ENCODE assay signal across 8 cellular contexts in genomic region chr11:353315-353857, GRCh38. TPM values are rescaled to one million over a fixed set of nuclear protein-coding genes. Genes with fewer than 3 reads are reported as not detected.
DNase-seq lines count a peak whose midpoint lies in the region; ATAC-seq, FAIRE-seq and TF ChIP-seq lines count a peak whose summit lies in the region.

No MANE protein-coding gene starts in this region.

- H3K9me3 ChIP-seq in Loucy (ENCODE audit: insufficient read depth, low read depth, low read length) (no peaks in the 10 kb centered on the region), endothelial cell of umbilical vein (replicated peaks; ENCODE audit: control insufficient read depth, insufficient read depth, low read length) (no peaks in the 10 kb centered on the region)

- H4K20me1 ChIP-seq in Loucy (ENCODE audit: insufficient read depth, low read length, poor library complexity, severe bottlenecking), result no peaks in the 10 kb centered on the region
- H4K20me1 ChIP-seq in endothelial cell of umbilical vein (replicated peaks; ENCODE audit: control insufficient read depth, extremely low read depth, insufficient read depth, low read length), result no peaks in the 10 kb centered on the region

- ATAC-seq in GM19467 (IDR thresholded peaks at IDR 0.05; ENCODE audit: unreplicated experiment), result no peak
- ATAC-seq in HG02610 (IDR thresholded peaks at IDR 0.05; ENCODE audit: unreplicated experiment), result no peak
- ATAC-seq in GM21619 (IDR thresholded peaks at IDR 0.05; ENCODE audit: unreplicated experiment), result no peak

- no peaks in the 10 kb centered on the region for H3K9me2 ChIP-seq in Loucy (replicated peaks; ENCODE audit: low read depth, low read length)

- POLR2A ChIA-PET in endothelial cell of umbilical vein (lab: Charles Lee), result interaction anchor here (0.5 kb wide), 1 partner anchor 86 kb away, joined by 5 read pairs; no protein-coding TSS in a partner anchor

- H3K9me1 ChIP-seq in endothelial cell of umbilical vein (replicated peaks; ENCODE audit: control insufficient read depth, extremely low read depth, insufficient read depth, low read length), result no peaks in the 10 kb centered on the region

- H3K4me3 ChIP-seq in ACC112 (ENCODE audit: low read depth, low read length), result no peak overlapping the region
- no peak overlapping the region for H3K4me3 ChIP-seq in Loucy (ENCODE audit: low read length, poor library complexity, severe bottlenecking)
- H3K4me3 ChIP-seq in endothelial cell of umbilical vein (replicated peaks in 1 of 3; ENCODE audit: insufficient read depth in 1 of 3, low read depth in 1 of 3, low read length in 3 of 3), result no peak overlapping the region

- FAIRE-seq in endothelial cell of umbilical vein (lab: Jason Lieb, UNC), result no peak
- no peak for FAIRE-seq in GM12891 (lab: Jason Lieb, UNC)

- H3F3A ChIP-seq in Loucy (ENCODE audit: low read depth), result peaks cover 29% of the 10 kb centered on the region

- H2AFZ ChIP-seq in ACC112 (ENCODE audit: low read length, unreplicated experiment) (peak overlapping the region; percentile 65), Loucy (ENCODE audit: low read length) (no peak overlapping the region), endothelial cell of umbilical vein (ENCODE audit: low read depth, low read length) (peak overlapping the region; percentile 85)

- H3K4me1 ChIP-seq in ACC112 (ENCODE audit: control insufficient read depth, insufficient read depth, low read length, unreplicated experiment) (peaks cover 25% of the 10 kb centered on the region), Loucy (ENCODE audit: insufficient read depth, low read length, poor library complexity, severe bottlenecking) (peaks cover 62% of the 10 kb centered on the region), endothelial cell of umbilical vein (ENCODE audit: control insufficient read depth, extremely low read depth, insufficient read depth, low read length) (peaks cover 8% of the 10 kb centered on the region)

- DNase-seq in endothelial cell of umbilical vein (ENCODE audit: low read depth, low spot score) (peak; percentile 49), myocyte (ENCODE audit: low read depth) (peak; percentile 85), GM12891 (ENCODE audit: insufficient read length, low spot score) (no peak)

- CTCF ChIA-PET in endothelial cell of umbilical vein (lab: Charles Lee), result no interaction called here

- H3K27ac ChIP-seq in ACC112 (ENCODE audit: low read depth, low read length), result peak overlapping the region; percentile 92
- H3K27ac ChIP-seq in endothelial cell of umbilical vein (ENCODE audit: insufficient read depth, low read depth, low read length), result no peak overlapping the region

- H3K36me3 ChIP-seq in ACC112 (ENCODE audit: insufficient read depth, low read length) (peaks cover 12% of the 10 kb centered on the region; the same call in 1 of the 2 replicates), Loucy (ENCODE audit: insufficient read depth, low read length) (no peaks in the 10 kb centered on the region), endothelial cell of umbilical vein (ENCODE audit: control insufficient read depth in 2 of 2, extremely low read depth in 1 of 2, insufficient read depth in 2 of 2, low read length in 2 of 2) (no peaks in the 10 kb centered on the region)

- H3K27me3 ChIP-seq in ACC112 (ENCODE audit: insufficient read depth, low read length) (no peaks in the 10 kb centered on the region), Loucy (ENCODE audit: insufficient read depth, low read length, poor library complexity, severe bottlenecking) (no peaks in the 10 kb centered on the region), endothelial cell of umbilical vein (ENCODE audit: control insufficient read depth in 2 of 2, insufficient read depth in 2 of 2, low read length in 2 of 2) (no peaks in the 10 kb centered on the region)

- no TSS peak for BruUV-seq in endothelial cell of umbilical vein (replicated peaks; lab: Mats Ljungman, UMichigan)

- no peaks in the 10 kb centered on the region for H3K79me2 ChIP-seq in ACC112 (ENCODE audit: control insufficient read depth, insufficient read depth, low read length, unreplicated experiment)
- peaks cover 12% of the 10 kb centered on the region; the same call in 1 of the 2 replicates for H3K79me2 ChIP-seq in Loucy (ENCODE audit: insufficient read depth, low read length)
- no peaks in the 10 kb centered on the region for H3K79me2 ChIP-seq in endothelial cell of umbilical vein (ENCODE audit: control insufficient read depth, insufficient read depth, low read length)

- dilution Hi-C loops in endothelial cell of umbilical vein (cut with MboI; ENCODE audit: extremely low pct_ligation_motif_present, low sequenced_read_pairs), result no loop called here

- TF ChIP-seq CTCF in Loucy (conservative IDR thresholded peaks at IDR 0.05; ENCODE audit: low read length), result no peak
- TF ChIP-seq CTCF in endothelial cell of umbilical vein (IDR thresholded peaks at IDR 0.05; ENCODE audit: extremely low read depth in 1 of 2, insufficient read depth in 1 of 2, low read depth in 1 of 2, low read length in 2 of 2), result no peak

- no peak for TF ChIP-seq POLR2A in endothelial cell of umbilical vein (IDR thresholded peaks at IDR 0.05; ENCODE audit: low read depth, low read length)
- TF ChIP-seq POLR2A in GM12891 (IDR thresholded peaks at IDR 0.05; ENCODE audit: low read depth, low read length), result no peak

- H3K9ac ChIP-seq in Loucy (ENCODE audit: low read depth, low read length, poor library complexity, severe bottlenecking) (peak overlapping the region; percentile 96), endothelial cell of umbilical vein (replicated peaks; ENCODE audit: extremely low read depth, insufficient read depth, low read length) (no peak overlapping the region)

- peak overlapping the region; percentile 18 for H3K4me2 ChIP-seq in Loucy (ENCODE audit: low read depth, low read length, poor library complexity, severe bottlenecking)
- no peak overlapping the region for H3K4me2 ChIP-seq in endothelial cell of umbilical vein (ENCODE audit: insufficient read depth, low read length)

- intact Hi-C loops in endothelial cell of umbilical vein (cut with micrococcal nuclease), result no loop called here

RNA-seq across cellular contexts. Expression of gene B4GALNT4, which starts 15.9 kb away (rescaled TPM):
- total RNA-seq in endothelial cell of umbilical vein, result 5.2 and 9.6 TPM in 2 replicates
- polyA plus RNA-seq in endothelial cell of umbilical vein, result 7.9 and 9.2 TPM in 2 replicates
- polyA plus RNA-seq in endothelial cell of umbilical vein (2011; cell fraction: cytosol; rRNA removed), result 2.9 and 4.5 TPM in 2 replicates
- polyA plus RNA-seq in endothelial cell of umbilical vein (2011; cell fraction: nucleus; rRNA removed), result 30.5 and 34.8 TPM in 2 replicates
- 6.4 and 10.6 TPM in 2 replicates for polyA plus RNA-seq in endothelial cell of umbilical vein (2012)
- polyA minus RNA-seq in endothelial cell of umbilical vein, result 1.5 and 3.3 TPM in 2 replicates
- not detected for polyA minus RNA-seq in endothelial cell of umbilical vein (2011; cell fraction: cytosol; rRNA and poly(A)+ RNA removed)
- 1.1 and 7.5 TPM in 2 replicates for polyA minus RNA-seq in endothelial cell of umbilical vein (2011; cell fraction: nucleus; rRNA and poly(A)+ RNA removed)
- total RNA-seq in myocyte, result 0.40 and 1.3 TPM in 2 replicates
- 0.15 TPM for polyA plus RNA-seq in myocyte (2012)
- polyA plus RNA-seq in GM12891 (2012; ENCODE audit: low read depth, missing spikeins), result 0.22 TPM

RNA-seq across cellular contexts. Expression of gene IFITM3, which starts 32.7 kb away (rescaled TPM):
- total RNA-seq in endothelial cell of umbilical vein (323 and 416 TPM in 2 replicates), myocyte (33.1 and 57.7 TPM in 2 replicates)
- 950 and 1,150 TPM in 2 replicates for polyA plus RNA-seq in endothelial cell of umbilical vein
- polyA plus RNA-seq in endothelial cell of umbilical vein (2011; cell fraction: cytosol; rRNA removed), result 508 and 687 TPM in 2 replicates
- polyA plus RNA-seq in endothelial cell of umbilical vein (2011; cell fraction: nucleus; rRNA removed), result 108 and 156 TPM in 2 replicates
- 954 and 1,155 TPM in 2 replicates for polyA plus RNA-seq in endothelial cell of umbilical vein (2012)
- polyA minus RNA-seq in endothelial cell of umbilical vein, result 307 and 358 TPM in 2 replicates
- polyA minus RNA-seq in endothelial cell of umbilical vein (2011; cell fraction: cytosol; rRNA and poly(A)+ RNA removed), result 507 TPM
- 50.7 and 85.4 TPM in 2 replicates for polyA minus RNA-seq in endothelial cell of umbilical vein (2011; cell fraction: nucleus; rRNA and poly(A)+ RNA removed)
- polyA plus RNA-seq in myocyte (2012), result 352 TPM
- polyA plus RNA-seq in GM12891 (2012; ENCODE audit: low read depth, missing spikeins), result 18.7 TPM

RNA-seq across cellular contexts. Expression of gene IFITM1, which starts 39.5 kb away (rescaled TPM):
- 4.0 and 11.5 TPM in 2 replicates for total RNA-seq in endothelial cell of umbilical vein
- 24.6 and 34.1 TPM in 2 replicates for polyA plus RNA-seq in endothelial cell of umbilical vein
- 16.0 and 16.3 TPM in 2 replicates for polyA plus RNA-seq in endothelial cell of umbilical vein (2011; cell fraction: cytosol; rRNA removed)
- 3.6 and 5.7 TPM in 2 replicates for polyA plus RNA-seq in endothelial cell of umbilical vein (2011; cell fraction: nucleus; rRNA removed)
- polyA plus RNA-seq in endothelial cell of umbilical vein (2012), result 4.2 and 10.0 TPM in 2 replicates
- 29.1 and 50.9 TPM in 2 replicates for polyA minus RNA-seq in endothelial cell of umbilical vein
- polyA minus RNA-seq in endothelial cell of umbilical vein (2011; cell fraction: cytosol; rRNA and poly(A)+ RNA removed), result 128 TPM
- polyA minus RNA-seq in endothelial cell of umbilical vein (2011; cell fraction: nucleus; rRNA and poly(A)+ RNA removed), result 0.72 and 3.4 TPM in 2 replicates
- total RNA-seq in myocyte, result 14.3 and 17.3 TPM in 2 replicates
- 0.97 TPM for polyA plus RNA-seq in myocyte (2012)
- polyA plus RNA-seq in GM12891 (2012; ENCODE audit: low read depth, missing spikeins), result 413 TPM

RNA-seq across cellular contexts. Expression of gene PKP3, which starts 40.6 kb away (rescaled TPM):
- total RNA-seq in endothelial cell of umbilical vein, result 0.27 and 0.30 TPM in 2 replicates
- polyA plus RNA-seq in endothelial cell of umbilical vein, result 0.33 and 0.59 TPM in 2 replicates
- 0.18 and 0.37 TPM in 2 replicates for polyA plus RNA-seq in endothelial cell of umbilical vein (2011; cell fraction: cytosol; rRNA removed)
- 0.18 and 0.30 TPM in 2 replicates for polyA plus RNA-seq in endothelial cell of umbilical vein (2011; cell fraction: nucleus; rRNA removed)
- 0.37 and 0.59 TPM in 2 replicates for polyA plus RNA-seq in endothelial cell of umbilical vein (2012)
- 0.49 and 1.2 TPM in 2 replicates for polyA minus RNA-seq in endothelial cell of umbilical vein
- polyA minus RNA-seq in endothelial cell of umbilical vein (2011; cell fraction: cytosol; rRNA and poly(A)+ RNA removed), result 47.4 TPM
- polyA minus RNA-seq in endothelial cell of umbilical vein (2011; cell fraction: nucleus; rRNA and poly(A)+ RNA removed), result 0.38 and 1.7 TPM in 2 replicates
- total RNA-seq in myocyte, result 1.4 and 8.9 TPM in 2 replicates
- polyA plus RNA-seq in myocyte (2012), result 1.2 TPM
- 0.09 TPM for polyA plus RNA-seq in GM12891 (2012; ENCODE audit: low read depth, missing spikeins)

RNA-seq across cellular contexts. Expression of gene IFITM2, which starts 45.8 kb away (rescaled TPM):
- total RNA-seq in endothelial cell of umbilical vein (219 and 263 TPM in 2 replicates), myocyte (12.5 and 14.4 TPM in 2 replicates)
- polyA plus RNA-seq in endothelial cell of umbilical vein, result 1,135 and 1,428 TPM in 2 replicates
- polyA plus RNA-seq in endothelial cell of umbilical vein (2011; cell fraction: cytosol; rRNA removed), result 681 and 696 TPM in 2 replicates
- 144 and 187 TPM in 2 replicates for polyA plus RNA-seq in endothelial cell of umbilical vein (2011; cell fraction: nucleus; rRNA removed)
- polyA plus RNA-seq in endothelial cell of umbilical vein (2012), result 576 and 617 TPM in 2 replicates
- 371 and 437 TPM in 2 replicates for polyA minus RNA-seq in endothelial cell of umbilical vein
- polyA minus RNA-seq in endothelial cell of umbilical vein (2011; cell fraction: cytosol; rRNA and poly(A)+ RNA removed), result 132 TPM
- 35.2 and 49.4 TPM in 2 replicates for polyA minus RNA-seq in endothelial cell of umbilical vein (2011; cell fraction: nucleus; rRNA and poly(A)+ RNA removed)
- 51.4 TPM for polyA plus RNA-seq in myocyte (2012)
- polyA plus RNA-seq in GM12891 (2012; ENCODE audit: low read depth, missing spikeins), result 486 TPM
